Comparison of ENCODE assay signal across 8 cellular contexts in genomic region chr20:58407966-58408557, GRCh38. TPM values are rescaled to one million over a fixed set of nuclear protein-coding genes. Genes with fewer than 3 reads are reported as not detected.
DNase-seq lines count a peak whose midpoint lies in the region; ATAC-seq and TF ChIP-seq lines count a peak whose summit lies in the region.

No MANE protein-coding gene starts in this region.

- H3K27ac ChIP-seq in osteoblast (ENCODE audit: low read depth, low read length) (peak overlapping the region; percentile 59), RWPE1 (no peak overlapping the region)

- no peaks in the 10 kb centered on the region for H3K36me3 ChIP-seq in osteoblast (ENCODE audit: insufficient read depth, low read length)

- no peak overlapping the region for H3K4me2 ChIP-seq in osteoblast (ENCODE audit: insufficient read depth, low read length)

- peaks cover 10% of the 10 kb centered on the region for H3K4me1 ChIP-seq in osteoblast (ENCODE audit: insufficient read depth, low read length)

- no peaks in the 10 kb centered on the region for H3K27me3 ChIP-seq in osteoblast (ENCODE audit: insufficient read depth, low read length)

- H3K9me3 ChIP-seq in osteoblast (ENCODE audit: low read depth, low read length) = no peaks in the 10 kb centered on the region

- CTCF ChIA-PET in RWPE1 (lab: Yijun Ruan, JAX) = interaction anchor here (0.5 to 1.0 kb wide), 2 partner anchors 12 to 134 kb away, joined by 3 to 4 read pairs; no protein-coding TSS in a partner anchor

- no peaks in the 10 kb centered on the region for H3K27me3 Mint-ChIP-seq in activated naive CD8-positive, alpha-beta T cell treated with anti-CD3 and anti-CD28 coated beads, Interleukin-2, amount 10 ng/mL, durations not matched to agents 7 days and 5 days

- TF ChIP-seq CTCF in osteoblast (IDR thresholded peaks at IDR 0.05; ENCODE audit: extremely low read depth, low read depth, low read length) (no peak), RWPE1 (conservative IDR thresholded peaks at IDR 0.05; ENCODE audit: low read depth) (no peak)

- H2AFZ ChIP-seq in osteoblast (ENCODE audit: low read length) = no peak overlapping the region

- H3K36me3 Mint-ChIP-seq in activated naive CD8-positive, alpha-beta T cell treated with anti-CD3 and anti-CD28 coated beads, Interleukin-2, amount 10 ng/mL, durations not matched to agents 7 days and 5 days = peaks cover 8% of the 10 kb centered on the region

- ATAC-seq in HG03103 (IDR thresholded peaks at IDR 0.05; ENCODE audit: low read depth, unreplicated experiment) = peak; percentile 62
- ATAC-seq in activated naive CD8-positive, alpha-beta T cell treated with anti-CD3 and anti-CD28 coated beads, Interleukin-2, amount 10 ng/mL, durations not matched to agents 7 days and 5 days (ENCODE audit: low read depth) = peak; percentile 69

- POLR2A ChIA-PET in activated naive CD8-positive, alpha-beta T cell treated with anti-CD3 and anti-CD28 coated beads, Interleukin-2, amount 10 ng/mL, durations not matched to agents 7 days and 5 days (lab: Charles Lee) = interaction anchor here (2.1 kb wide), 1 partner anchor 19 kb away, joined by 7 read pairs; the partner anchor contains the start of gene VAPB
- POLR2A ChIA-PET in RWPE1 (lab: Yijun Ruan, JAX; ENCODE audit: low non-redundant PET) = no interaction called here

- peaks cover 57% of the 10 kb centered on the region for H4K20me1 ChIP-seq in osteoblast (ENCODE audit: insufficient read depth, low read length)

- peaks cover 24% of the 10 kb centered on the region for H3K4me1 Mint-ChIP-seq in activated naive CD8-positive, alpha-beta T cell treated with anti-CD3 and anti-CD28 coated beads, Interleukin-2, amount 10 ng/mL, durations not matched to agents 7 days and 5 days

- H3K27ac Mint-ChIP-seq in activated naive CD8-positive, alpha-beta T cell treated with anti-CD3 and anti-CD28 coated beads, Interleukin-2, amount 10 ng/mL, durations not matched to agents 7 days and 5 days = peak overlapping the region; percentile 79

- H3K79me2 ChIP-seq in osteoblast (ENCODE audit: insufficient read depth, low read length) = peaks cover 94% of the 10 kb centered on the region

- H3K4me3 Mint-ChIP-seq in activated naive CD8-positive, alpha-beta T cell treated with anti-CD3 and anti-CD28 coated beads, Interleukin-2, amount 10 ng/mL, durations not matched to agents 7 days and 5 days = peak overlapping the region; percentile 51

- H3K9me3 Mint-ChIP-seq in activated naive CD8-positive, alpha-beta T cell treated with anti-CD3 and anti-CD28 coated beads, Interleukin-2, amount 10 ng/mL, durations not matched to agents 7 days and 5 days = no peaks in the 10 kb centered on the region

- no peak overlapping the region for H3K4me3 ChIP-seq in osteoblast (ENCODE audit: insufficient read depth, low read length)

- DNase-seq in GM19238 (ENCODE audit: insufficient read length, low spot score) (peak; percentile 29), osteoblast (ENCODE audit: insufficient read length, low spot score, missing footprints) (no peak), DMS 273 treated with DMSO at 0.1 percent for 48 hours (lab: John Stamatoyannopoulos, UW) (no peak), DMS 273 (lab: John Stamatoyannopoulos, UW; ENCODE audit: unreplicated experiment) (no peak), SHP77 treated with DMSO at 0.1 percent for 48 hours (lab: John Stamatoyannopoulos, UW) (no peak), RWPE1 (ENCODE audit: low spot score) (no peak)
- no peak for DNase-seq in activated naive CD8-positive, alpha-beta T cell treated with anti-CD3 and anti-CD28 coated beads, Interleukin-2, amount 10 ng/mL, durations not matched to agents 7 days and 5 days

RNA-seq across cellular contexts. Expression of gene VAPB, which starts 19.0 kb away (rescaled TPM):
- total RNA-seq in activated naive CD8-positive, alpha-beta T cell treated with anti-CD3 and anti-CD28 coated beads, Interleukin-2, amount 10 ng/mL, durations not matched to agents 7 days and 5 days = 10 to 100 TPM; 32.8 to 35.6 TPM
- 12.4 and 14.5 TPM in 2 replicates for total RNA-seq in osteoblast
